2 cellular contexts compared by ENCODE assay signal in genomic region chr3:52518723-52519444, GRCh38.
TF ChIP-seq lines count a peak whose summit lies in the region.

No MANE protein-coding gene starts in this region.

TF ChIP-seq in HEK293, 187 proteins besides CTCF, POLR2A, EP300 and RAD21:
- no peak for TF ChIP-seq ZNF37A (tag by site-specific recombination; IDR thresholded peaks at IDR 0.05)
- TF ChIP-seq SP3 (tag by site-specific recombination; IDR thresholded peaks at IDR 0.05), result 0 out of 2 replicates have a peak, but pooled peaks have one; percentile 23
- no peak for TF ChIP-seq TSHZ1 (tag by site-specific recombination; IDR thresholded peaks at IDR 0.05; ENCODE audit: borderline replicate concordance)
- TF ChIP-seq ZNF600 (tag by site-specific recombination; IDR thresholded peaks at IDR 0.05), result no peak
- peak; percentile 65; the same call in 1 of the 2 replicates for TF ChIP-seq KLF8 (tag by site-specific recombination; IDR thresholded peaks at IDR 0.05)
- TF ChIP-seq KLF1 (tag by site-specific recombination; IDR thresholded peaks at IDR 0.05), result peak; percentile 89
- peak; percentile 21 for TF ChIP-seq SP2 (tag by site-specific recombination; IDR thresholded peaks at IDR 0.05)
- peak; percentile 64 for TF ChIP-seq KLF9 (tag by site-specific recombination; IDR thresholded peaks at IDR 0.05; ENCODE audit: low read depth)

TF ChIP-seq in H1, 55 proteins besides CTCF, POLR2A, EP300 and RAD21:
- no peak for TF ChIP-seq KDM1A (IDR thresholded peaks at IDR 0.05; ENCODE audit: borderline replicate concordance, low read length)
- TF ChIP-seq POLR2AphosphoS5 (IDR thresholded peaks at IDR 0.05; ENCODE audit: low read depth, low read length), result no peak
- 0 out of 2 replicates have a peak, but pooled peaks have one; percentile 30 for TF ChIP-seq PHF8 (conservative IDR thresholded peaks at IDR 0.05; ENCODE audit: low read depth, low read length)
- no peak for TF ChIP-seq GABPA (IDR thresholded peaks at IDR 0.05; ENCODE audit: borderline replicate concordance, insufficient read depth, low read length)
- peak; percentile 81 for TF ChIP-seq E2F6 (IDR thresholded peaks at IDR 0.05)
- TF ChIP-seq SIN3A (conservative IDR thresholded peaks at IDR 0.05 in 1 of 2, IDR thresholded peaks at IDR 0.05 in 1 of 2; ENCODE audit: low read depth in 1 of 2, low read length in 2 of 2), result peak in 1 of 2 experiments; percentile 48; a peak in 1 of 4 replicates
- peak; percentile 96 for TF ChIP-seq MAX (IDR thresholded peaks at IDR 0.05)
- peak; percentile 76 for TF ChIP-seq KDM4A (IDR thresholded peaks at IDR 0.05; ENCODE audit: low read depth, low read length, severe bottlenecking)
